In genomic region chr4:159048166-159048886, GRCh38 we compare ENCODE assay signal across 9 cellular contexts. TPM values are rescaled to one million over a fixed set of nuclear protein-coding genes. Genes with fewer than 3 reads are reported as not detected.
DNase-seq lines count a peak whose midpoint lies in the region; ATAC-seq, FAIRE-seq and TF ChIP-seq lines count a peak whose summit lies in the region.
"Had no signal": no experiment of that assay in that cellular context is flagged by ENCODE, and none has a peak within 500 bp of the region (broad histone marks: within the 10 kb centered on the region; RNA-seq: fewer than 3 reads in every experiment).

No MANE protein-coding gene starts in this region.

- peak in 1 of 3 donors; percentile 20 for TF ChIP-seq POLR2A in body of pancreas (IDR thresholded peaks at IDR 0.05)

- H3K9ac ChIP-seq in skeletal muscle tissue (ENCODE audit: low read depth in 1 of 3, low read length in 3 of 3) = peak overlapping the region; percentile 35 to 63 (median 57)

- H3K4me3 ChIP-seq in body of pancreas = no peak overlapping the region
- peak overlapping the region; percentile 63 to 69 (median 64) for H3K4me3 ChIP-seq in skeletal muscle tissue (ENCODE audit: low read length in 3 of 3)

- no peaks in the 10 kb centered on the region for H3K9me3 Mint-ChIP-seq in activated T-helper 17 cell treated with anti-CD3 and anti-CD28 coated beads, Interleukin-2, amount 50 U/mL, for 72 hours
- no peaks in the 10 kb centered on the region for H3K9me3 Mint-ChIP-seq in activated T-cell treated with anti-CD3 and anti-CD28 coated beads, Interleukin-2, amount 50 U/mL, for 72 hours
- H3K9me3 Mint-ChIP-seq: dendritic cell treated with granulocyte-macrophage colony-stimulating factor and Interleukin-4, amounts not matched to agents 40 ng/mL and 50 ng/mL, for 4 days had no signal

- no peaks in the 10 kb centered on the region for H3K36me3 Mint-ChIP-seq in activated T-helper 17 cell treated with anti-CD3 and anti-CD28 coated beads, Interleukin-2, amount 50 U/mL, for 72 hours (ENCODE audit: low read depth)
- H3K36me3 Mint-ChIP-seq in activated T-cell treated with anti-CD3 and anti-CD28 coated beads, Interleukin-2, amount 50 U/mL, for 72 hours (ENCODE audit: insufficient read depth in 2 of 2) = no peaks in the 10 kb centered on the region

- peak; percentile 97 for ATAC-seq in body of pancreas
- ATAC-seq in GM19023 (IDR thresholded peaks at IDR 0.05; ENCODE audit: unreplicated experiment) = no peak
- no peak for ATAC-seq in activated T-helper 17 cell treated with anti-CD3 and anti-CD28 coated beads, Interleukin-2, amount 50 U/mL, for 72 hours (replicated peaks)
- ATAC-seq in activated T-cell treated with anti-CD3 and anti-CD28 coated beads, Interleukin-2, amount 50 U/mL, for 72 hours (replicated peaks in 1 of 2) = no peak

- peaks cover 3% of the 10 kb centered on the region for H3K27me3 Mint-ChIP-seq in activated T-helper 17 cell treated with anti-CD3 and anti-CD28 coated beads, Interleukin-2, amount 50 U/mL, for 72 hours
- H3K27me3 Mint-ChIP-seq in activated T-cell treated with anti-CD3 and anti-CD28 coated beads, Interleukin-2, amount 50 U/mL, for 72 hours (ENCODE audit: low read depth) = peaks cover 37% of the 10 kb centered on the region
- H3K27me3 Mint-ChIP-seq: dendritic cell treated with granulocyte-macrophage colony-stimulating factor and Interleukin-4, amounts not matched to agents 40 ng/mL and 50 ng/mL, for 4 days had no signal

- H3K27ac Mint-ChIP-seq in activated T-helper 17 cell treated with anti-CD3 and anti-CD28 coated beads, Interleukin-2, amount 50 U/mL, for 72 hours = no peak overlapping the region
- no peak overlapping the region for H3K27ac Mint-ChIP-seq in activated T-cell treated with anti-CD3 and anti-CD28 coated beads, Interleukin-2, amount 50 U/mL, for 72 hours
- H3K27ac Mint-ChIP-seq: dendritic cell treated with granulocyte-macrophage colony-stimulating factor and Interleukin-4, amounts not matched to agents 40 ng/mL and 50 ng/mL, for 4 days had no signal

- 14 to 15% methylated on average over 16 of the region's 16 CpGs for WGBS in body of pancreas, 2 donors

- peak overlapping the region in 3 of 4 donors; percentile 51 to 81 (median 79) for H3K27ac ChIP-seq in body of pancreas
- no peak overlapping the region for H3K27ac ChIP-seq in skeletal muscle tissue (ENCODE audit: low read depth, low read length)

- FAIRE-seq in D721Med (lab: Jason Lieb, UNC) = no peak

- H3K27me3 ChIP-seq in body of pancreas = no peaks in the 10 kb centered on the region
- no peaks in the 10 kb centered on the region for H3K27me3 ChIP-seq in skeletal muscle tissue (ENCODE audit: control insufficient read depth in 3 of 3, insufficient read depth in 3 of 3, low read length in 3 of 3)

- peaks cover 14% of the 10 kb centered on the region for H3K4me1 ChIP-seq in body of pancreas
- H3K4me1 ChIP-seq in skeletal muscle tissue (ENCODE audit: control insufficient read depth in 3 of 3, insufficient read depth in 3 of 3, low read length in 3 of 3) = peaks cover 0 to 5% (median 3%) of the 10 kb centered on the region in 3 donors

- intact Hi-C loops in body of pancreas (cut with DNase I) = no loop called here

- peaks cover 6% of the 10 kb centered on the region for H3K4me1 Mint-ChIP-seq in activated T-helper 17 cell treated with anti-CD3 and anti-CD28 coated beads, Interleukin-2, amount 50 U/mL, for 72 hours
- peaks cover 22% of the 10 kb centered on the region for H3K4me1 Mint-ChIP-seq in activated T-cell treated with anti-CD3 and anti-CD28 coated beads, Interleukin-2, amount 50 U/mL, for 72 hours (ENCODE audit: low read depth)

- no peaks in the 10 kb centered on the region for H3K9me3 ChIP-seq in body of pancreas
- H3K9me3 ChIP-seq in skeletal muscle tissue (ENCODE audit: control insufficient read depth in 3 of 3, low read length in 3 of 3) = no peaks in the 10 kb centered on the region

- no peak overlapping the region for H3K4me3 Mint-ChIP-seq in activated T-helper 17 cell treated with anti-CD3 and anti-CD28 coated beads, Interleukin-2, amount 50 U/mL, for 72 hours
- no peak overlapping the region for H3K4me3 Mint-ChIP-seq in activated T-cell treated with anti-CD3 and anti-CD28 coated beads, Interleukin-2, amount 50 U/mL, for 72 hours
- H3K4me3 Mint-ChIP-seq: dendritic cell treated with granulocyte-macrophage colony-stimulating factor and Interleukin-4, amounts not matched to agents 40 ng/mL and 50 ng/mL, for 4 days had no signal

- no peaks in the 10 kb centered on the region for H3K36me3 ChIP-seq in body of pancreas (replicated peaks in 1 of 2; ENCODE audit: insufficient read depth in 1 of 2, low read depth in 2 of 2)
- no peaks in the 10 kb centered on the region for H3K36me3 ChIP-seq in skeletal muscle tissue (ENCODE audit: control insufficient read depth in 3 of 3, insufficient read depth in 3 of 3, low read length in 3 of 3)

- peak; percentile 56 for DNase-seq in LoVo (ENCODE audit: low spot score)
- DNase-seq in body of pancreas = peak; percentile 76 to 90 (median 86)
- peak; percentile 38 for DNase-seq in iPS-NIHi7 (ENCODE audit: extremely low spot score)
- DNase-seq in D721Med (ENCODE audit: insufficient read length, low spot score) = no peak
- DNase-seq in activated T-cell treated with anti-CD3 and anti-CD28 coated beads, Interleukin-2, amount 50 U/mL, for 72 hours = no peak

- TF ChIP-seq CTCF in body of pancreas (IDR thresholded peaks at IDR 0.05) = no peak
- TF ChIP-seq CTCF in D721Med (IDR thresholded peaks at IDR 0.05; ENCODE audit: insufficient read depth, missing control alignments) = no peak

RNA-seq across cellular contexts. Expression of gene RAPGEF2, which starts 54.6 kb away (rescaled TPM):
- total RNA-seq in body of pancreas (10 to 100 TPM; 38.2 to 46.7 TPM), skeletal muscle tissue (46.4 TPM)
- total RNA-seq in activated T-helper 17 cell treated with anti-CD3 and anti-CD28 coated beads, Interleukin-2, amount 50 U/mL, for 72 hours = 10 to 100 TPM; 22.8 to 25.1 TPM
- total RNA-seq in activated T-cell treated with anti-CD3 and anti-CD28 coated beads, Interleukin-2, amount 50 U/mL, for 72 hours = 10 to 100 TPM; 13.6 to 21.3 TPM

Comparison
In these comparisons a context has a peak if more than half of its experiments do, and no peak if none do; other contexts are left out.
1. DNase-seq: peak in LoVo (single experiment), body of pancreas (4 of 4) and iPS-NIHi7 (single experiment); none in D721Med (single experiment) and activated T-cell treated with anti-CD3 and anti-CD28 coated beads, Interleukin-2, amount 50 U/mL, for 72 hours (0 of 2).
2. H3K4me3 ChIP-seq: peak in skeletal muscle tissue (3 of 3); none in body of pancreas (0 of 2).